ENCODE assay signal across 15 cellular contexts in the genomic region with DNA sequence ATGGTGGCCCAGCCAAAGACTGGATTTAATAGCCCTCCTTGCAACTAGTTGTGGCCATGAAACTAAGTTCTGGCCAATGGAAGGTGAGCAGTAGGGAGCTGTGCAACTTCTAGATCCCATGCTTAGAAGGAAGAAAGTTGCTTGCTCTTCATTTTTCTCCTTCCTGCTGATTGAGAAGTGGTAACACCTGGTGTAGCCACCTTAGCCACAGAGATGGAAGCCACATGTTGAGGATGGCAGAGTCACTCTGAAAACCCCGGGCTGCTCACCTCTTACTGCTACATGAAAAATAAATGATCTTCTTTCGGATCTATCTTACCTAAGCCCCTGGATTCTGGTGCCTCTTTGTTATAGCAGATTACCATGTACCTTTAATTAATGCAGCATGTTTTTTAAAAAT. TPM values are rescaled to one million over a fixed set of nuclear protein-coding genes. Genes with fewer than 3 reads are reported as not detected.
DNase-seq lines count a peak whose midpoint lies in the region; ATAC-seq and TF ChIP-seq lines count a peak whose summit lies in the region.
"Had no signal": no experiment of that assay in that cellular context is flagged by ENCODE, and none has a peak within 500 bp of the region (broad histone marks: within the 10 kb centered on the region; RNA-seq: fewer than 3 reads in every experiment).

No MANE protein-coding gene starts in this region.

- H2AFZ ChIP-seq in MM.1S (ENCODE audit: low read length): no peak overlapping the region

- no peaks in the 10 kb centered on the region for H3K9me3 Mint-ChIP-seq in activated CD4-positive, alpha-beta T cell treated with anti-CD3 and anti-CD28 coated beads, Interleukin-2, amount 10 ng/mL, durations not matched to agents 7 days and 5 days
- no peaks in the 10 kb centered on the region for H3K9me3 Mint-ChIP-seq in activated naive CD4-positive, alpha-beta T cell treated with anti-CD3 and anti-CD28 coated beads, Interleukin-2, amount 10 ng/mL, durations not matched to agents 7 days and 5 days
- H3K9me3 Mint-ChIP-seq in activated naive CD4-positive, alpha-beta T cell treated with anti-CD3 and anti-CD28 coated beads, Interleukin-2, amount 50 U/mL, for 72 hours: no peaks in the 10 kb centered on the region
- H3K9me3 Mint-ChIP-seq in effector memory CD8-positive, alpha-beta T cell: no peaks in the 10 kb centered on the region
- H3K9me3 Mint-ChIP-seq: CD4-positive, alpha-beta T cell; H9 had no signal

- peak; percentile 19 for DNase-seq in activated CD4-positive, alpha-beta T cell treated with anti-CD3 and anti-CD28 coated beads, Interleukin-2, amount 10 ng/mL, durations not matched to agents 7 days and 5 days
- DNase-seq in activated CD4-positive, alpha-beta T cell treated with anti-CD3 and anti-CD28 coated beads, Interleukin-2, amount 50 U/mL, for 48 hours: no peak
- DNase-seq in activated naive CD4-positive, alpha-beta T cell treated with anti-CD3 and anti-CD28 coated beads, Interleukin-2, amount 10 ng/mL, durations not matched to agents 7 days and 5 days: peak; percentile 25
- DNase-seq in activated naive CD4-positive, alpha-beta T cell treated with anti-CD3 and anti-CD28 coated beads, Interleukin-2, amount 50 U/mL, for 72 hours (ENCODE audit: low spot score in 2 of 2): no peak
- peak; percentile 82 for DNase-seq in MM.1S
- DNase-seq in effector memory CD8-positive, alpha-beta T cell: no peak
- DNase-seq in left colon: no peak
- DNase-seq: AML-193; Caco-2; CD4-positive, alpha-beta T cell; H9 had no signal

- ATAC-seq in activated naive CD4-positive, alpha-beta T cell treated with anti-CD3 and anti-CD28 coated beads, Interleukin-2, amount 50 U/mL, for 72 hours: no peak
- peak; percentile 59 for ATAC-seq in effector memory CD8-positive, alpha-beta T cell (replicated peaks)
- no peak for ATAC-seq in HG03565 (IDR thresholded peaks at IDR 0.05; ENCODE audit: unreplicated experiment)
- no peak for ATAC-seq in left colon
- ATAC-seq: A549 had no signal

- H3K9ac ChIP-seq in MM.1S (ENCODE audit: low read length): no peak overlapping the region

- intact Hi-C loops in left colon (cut with DNase I, micrococcal nuclease): no loop called here

- peak overlapping the region; percentile 43; the same call in 1 of the 2 replicates for H3K27ac ChIP-seq in MM.1S (ENCODE audit: low read length)
- H3K27ac ChIP-seq: 22Rv1, A549, HL-60 had no signal

- H3K4me2 ChIP-seq in MM.1S (ENCODE audit: low read depth, low read length): peak overlapping the region; percentile 10; the same call in 1 of the 2 replicates
- H3K4me2 ChIP-seq: A549 had no signal

- no peaks in the 10 kb centered on the region for H3K36me3 Mint-ChIP-seq in activated CD4-positive, alpha-beta T cell treated with anti-CD3 and anti-CD28 coated beads, Interleukin-2, amount 10 ng/mL, durations not matched to agents 7 days and 5 days (ENCODE audit: low read depth)
- H3K36me3 Mint-ChIP-seq in activated naive CD4-positive, alpha-beta T cell treated with anti-CD3 and anti-CD28 coated beads, Interleukin-2, amount 10 ng/mL, durations not matched to agents 7 days and 5 days: no peaks in the 10 kb centered on the region
- no peaks in the 10 kb centered on the region for H3K36me3 Mint-ChIP-seq in activated naive CD4-positive, alpha-beta T cell treated with anti-CD3 and anti-CD28 coated beads, Interleukin-2, amount 50 U/mL, for 72 hours
- no peaks in the 10 kb centered on the region for H3K36me3 Mint-ChIP-seq in effector memory CD8-positive, alpha-beta T cell (ENCODE audit: insufficient read depth)

- H3K4me1 ChIP-seq in MM.1S (ENCODE audit: low read length): peaks cover 30% of the 10 kb centered on the region

- no peaks in the 10 kb centered on the region for H3K36me3 ChIP-seq in MM.1S (replicated peaks; ENCODE audit: insufficient read depth, low read length)

- POLR2A ChIA-PET in activated CD4-positive, alpha-beta T cell treated with anti-CD3 and anti-CD28 coated beads, Interleukin-2, amount 10 ng/mL, durations not matched to agents 7 days and 5 days (lab: Charles Lee): no interaction called here

- no peaks in the 10 kb centered on the region for H3K9me3 ChIP-seq in MM.1S (replicated peaks; ENCODE audit: insufficient read depth, low read length)
- H3K9me3 ChIP-seq: A549, Caco-2 had no signal

- TF ChIP-seq CTCF in MM.1S (IDR thresholded peaks at IDR 0.05; ENCODE audit: low read length): no peak

- H3K79me2 ChIP-seq in MM.1S (ENCODE audit: low read length): no peaks in the 10 kb centered on the region

- H3F3A ChIP-seq in MM.1S (ENCODE audit: insufficient read depth, low read length): peaks cover 12% of the 10 kb centered on the region

- H3K4me1 Mint-ChIP-seq in activated CD4-positive, alpha-beta T cell treated with anti-CD3 and anti-CD28 coated beads, Interleukin-2, amount 10 ng/mL, durations not matched to agents 7 days and 5 days: peaks cover 15% of the 10 kb centered on the region
- H3K4me1 Mint-ChIP-seq in activated naive CD4-positive, alpha-beta T cell treated with anti-CD3 and anti-CD28 coated beads, Interleukin-2, amount 10 ng/mL, durations not matched to agents 7 days and 5 days: peaks cover 12% of the 10 kb centered on the region
- peaks cover 0 to 4% of the 10 kb centered on the region in 2 donors for H3K4me1 Mint-ChIP-seq in effector memory CD8-positive, alpha-beta T cell (ENCODE audit: low read depth in 2 of 2)

- no peaks in the 10 kb centered on the region for H3K27me3 Mint-ChIP-seq in activated CD4-positive, alpha-beta T cell treated with anti-CD3 and anti-CD28 coated beads, Interleukin-2, amount 10 ng/mL, durations not matched to agents 7 days and 5 days
- H3K27me3 Mint-ChIP-seq in activated naive CD4-positive, alpha-beta T cell treated with anti-CD3 and anti-CD28 coated beads, Interleukin-2, amount 10 ng/mL, durations not matched to agents 7 days and 5 days: peaks cover 27% of the 10 kb centered on the region
- H3K27me3 Mint-ChIP-seq in effector memory CD8-positive, alpha-beta T cell: no peaks in the 10 kb centered on the region
- H3K27me3 Mint-ChIP-seq: CD4-positive, alpha-beta T cell had no signal

- H4K20me1 ChIP-seq in MM.1S (ENCODE audit: insufficient read depth, low read length): no peaks in the 10 kb centered on the region

- no peaks in the 10 kb centered on the region for H3K27me3 ChIP-seq in MM.1S (replicated peaks; ENCODE audit: insufficient read depth, low read length)

- no peak overlapping the region for H3K4me3 ChIP-seq in MM.1S (ENCODE audit: low read length)
- H3K4me3 ChIP-seq: A549 had no signal

- no peaks in the 10 kb centered on the region for H3K9me2 ChIP-seq in MM.1S (replicated peaks; ENCODE audit: insufficient read depth, low read length)

- CTCF ChIA-PET in activated CD4-positive, alpha-beta T cell treated with anti-CD3 and anti-CD28 coated beads, Interleukin-2, amount 10 ng/mL, durations not matched to agents 7 days and 5 days (lab: Charles Lee): interaction anchor here (0.9 to 5.0 kb wide), 4 partner anchors 52 to 99 kb away, joined by 4 to 42 read pairs (median 6); a partner anchor contains a TSS
- CTCF ChIA-PET in activated naive CD4-positive, alpha-beta T cell treated with anti-CD3 and anti-CD28 coated beads, Interleukin-2, amount 10 ng/mL, durations not matched to agents 7 days and 5 days (lab: Charles Lee): interaction anchor here (0.6 to 11.5 kb wide), 5 partner anchors 72 to 1994 kb away, joined by 3 to 505 read pairs (median 3); a partner anchor contains a TSS

- H3K4me3 Mint-ChIP-seq in activated CD4-positive, alpha-beta T cell treated with anti-CD3 and anti-CD28 coated beads, Interleukin-2, amount 10 ng/mL, durations not matched to agents 7 days and 5 days: no peak overlapping the region
- H3K4me3 Mint-ChIP-seq in activated naive CD4-positive, alpha-beta T cell treated with anti-CD3 and anti-CD28 coated beads, Interleukin-2, amount 10 ng/mL, durations not matched to agents 7 days and 5 days: no peak overlapping the region
- no peak overlapping the region for H3K4me3 Mint-ChIP-seq in effector memory CD8-positive, alpha-beta T cell
- H3K4me3 Mint-ChIP-seq: CD4-positive, alpha-beta T cell; H9 had no signal

- H3K27ac Mint-ChIP-seq in activated CD4-positive, alpha-beta T cell treated with anti-CD3 and anti-CD28 coated beads, Interleukin-2, amount 10 ng/mL, durations not matched to agents 7 days and 5 days: no peak overlapping the region
- H3K27ac Mint-ChIP-seq in activated naive CD4-positive, alpha-beta T cell treated with anti-CD3 and anti-CD28 coated beads, Interleukin-2, amount 10 ng/mL, durations not matched to agents 7 days and 5 days: no peak overlapping the region
- H3K27ac Mint-ChIP-seq in activated naive CD4-positive, alpha-beta T cell treated with anti-CD3 and anti-CD28 coated beads, Interleukin-2, amount 50 U/mL, for 72 hours: no peak overlapping the region
- H3K27ac Mint-ChIP-seq in effector memory CD8-positive, alpha-beta T cell: no peak overlapping the region
- H3K27ac Mint-ChIP-seq: CD4-positive, alpha-beta T cell had no signal

RNA-seq across cellular contexts. Expression of a gene that starts 10.3 kb away (rescaled TPM):
- 10 to 100 TPM; 64.1 to 85.5 TPM for total RNA-seq in activated CD4-positive, alpha-beta T cell treated with anti-CD3 and anti-CD28 coated beads, Interleukin-2, amount 10 ng/mL, durations not matched to agents 7 days and 5 days
- 100 to 1,000 TPM; 128 to 137 TPM for total RNA-seq in activated naive CD4-positive, alpha-beta T cell treated with anti-CD3 and anti-CD28 coated beads, Interleukin-2, amount 50 U/mL, for 72 hours
- 100 to 1,000 TPM; 180 to 246 TPM for total RNA-seq in left colon

RNA-seq across cellular contexts. Expression of a gene that starts 25.9 kb away (rescaled TPM):
- 10 to 100 TPM; 74.5 to 76.5 TPM for total RNA-seq in activated CD4-positive, alpha-beta T cell treated with anti-CD3 and anti-CD28 coated beads, Interleukin-2, amount 10 ng/mL, durations not matched to agents 7 days and 5 days
- 100 to 1,000 TPM in 1 of 2 donors, 10 to 100 TPM in 1; 81.0 to 103 TPM for total RNA-seq in activated naive CD4-positive, alpha-beta T cell treated with anti-CD3 and anti-CD28 coated beads, Interleukin-2, amount 50 U/mL, for 72 hours
- total RNA-seq in left colon: 10 to 100 TPM; 65.7 to 65.8 TPM

RNA-seq across cellular contexts. Expression of a gene that starts 51.4 kb away (rescaled TPM):
- 100 to 1,000 TPM; 171 to 214 TPM for total RNA-seq in activated CD4-positive, alpha-beta T cell treated with anti-CD3 and anti-CD28 coated beads, Interleukin-2, amount 10 ng/mL, durations not matched to agents 7 days and 5 days
- total RNA-seq in activated naive CD4-positive, alpha-beta T cell treated with anti-CD3 and anti-CD28 coated beads, Interleukin-2, amount 50 U/mL, for 72 hours: 100 to 1,000 TPM in 1 of 2 donors, 10 to 100 TPM in 1; 63.6 to 123 TPM
- 100 to 1,000 TPM; 208 to 215 TPM for total RNA-seq in left colon

Comparison
In these comparisons a context has a peak if more than half of its experiments do, and no peak if none do; other contexts are left out.
1. DNase-seq: peak in activated CD4-positive, alpha-beta T cell treated with anti-CD3 and anti-CD28 coated beads, Interleukin-2, amount 10 ng/mL, durations not matched to agents 7 days and 5 days (single experiment), activated naive CD4-positive, alpha-beta T cell treated with anti-CD3 and anti-CD28 coated beads, Interleukin-2, amount 10 ng/mL, durations not matched to agents 7 days and 5 days (single experiment) and MM.1S (single experiment); none in activated CD4-positive, alpha-beta T cell treated with anti-CD3 and anti-CD28 coated beads, Interleukin-2, amount 50 U/mL, for 48 hours (0 of 2), activated naive CD4-positive, alpha-beta T cell treated with anti-CD3 and anti-CD28 coated beads, Interleukin-2, amount 50 U/mL, for 72 hours (0 of 2), effector memory CD8-positive, alpha-beta T cell (0 of 3) and left colon (0 of 2).